In genomic region chr12:53048033-53048779, GRCh38 we compare ENCODE assay signal across 1 cellular context.
TF ChIP-seq lines count a peak whose summit lies in the region.

No MANE protein-coding gene starts in this region.

TF ChIP-seq in K562, 482 proteins besides CTCF, POLR2A, EP300 and RAD21:
- TF ChIP-seq ZC3H8 (IDR thresholded peaks at IDR 0.05): no peak
- TF ChIP-seq SIRT6 (IDR thresholded peaks at IDR 0.05; ENCODE audit: low read depth, low read length): no peak
- no peak; the same call in 1 of the 2 replicates for TF ChIP-seq ZBTB7A (IDR thresholded peaks at IDR 0.05; ENCODE audit: borderline replicate concordance, control insufficient read depth, low read depth, low read length)
- no peak for TF ChIP-seq YBX1 (IDR thresholded peaks at IDR 0.05)
- no peak for TF ChIP-seq ATF1 (CRISPR knock-in tag; IDR thresholded peaks at IDR 0.05)
- TF ChIP-seq ATF1 (tag; IDR thresholded peaks at IDR 0.05): no peak
- TF ChIP-seq, protein P1, sequence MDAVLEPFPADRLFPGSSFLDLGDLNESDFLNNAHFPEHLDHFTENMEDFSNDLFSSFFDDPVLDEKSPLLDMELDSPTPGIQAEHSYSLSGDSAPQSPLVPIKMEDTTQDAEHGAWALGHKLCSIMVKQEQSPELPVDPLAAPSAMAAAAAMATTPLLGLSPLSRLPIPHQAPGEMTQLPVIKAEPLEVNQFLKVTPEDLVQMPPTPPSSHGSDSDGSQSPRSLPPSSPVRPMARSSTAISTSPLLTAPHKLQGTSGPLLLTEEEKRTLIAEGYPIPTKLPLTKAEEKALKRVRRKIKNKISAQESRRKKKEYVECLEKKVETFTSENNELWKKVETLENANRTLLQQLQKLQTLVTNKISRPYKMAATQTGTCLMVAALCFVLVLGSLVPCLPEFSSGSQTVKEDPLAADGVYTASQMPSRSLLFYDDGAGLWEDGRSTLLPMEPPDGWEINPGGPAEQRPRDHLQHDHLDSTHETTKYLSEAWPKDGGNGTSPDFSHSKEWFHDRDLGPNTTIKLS (IDR thresholded peaks at IDR 0.05; ENCODE audit: borderline replicate concordance, low read depth): no peak
- no peak for TF ChIP-seq PHF8 (IDR thresholded peaks at IDR 0.05; ENCODE audit: borderline replicate concordance, low read length)
- TF ChIP-seq ZNF444 (CRISPR knock-in tag; IDR thresholded peaks at IDR 0.05): no peak
- TF ChIP-seq NUFIP1 (IDR thresholded peaks at IDR 0.05; ENCODE audit: partially characterized antibody): no peak
- no peak for TF ChIP-seq JUND (IDR thresholded peaks at IDR 0.05; ENCODE audit: borderline replicate concordance, low read depth, low read length)
- TF ChIP-seq JUND (tag; IDR thresholded peaks at IDR 0.05; ENCODE audit: borderline replicate concordance, low read depth, low read length): no peak
- TF ChIP-seq, protein P2, sequence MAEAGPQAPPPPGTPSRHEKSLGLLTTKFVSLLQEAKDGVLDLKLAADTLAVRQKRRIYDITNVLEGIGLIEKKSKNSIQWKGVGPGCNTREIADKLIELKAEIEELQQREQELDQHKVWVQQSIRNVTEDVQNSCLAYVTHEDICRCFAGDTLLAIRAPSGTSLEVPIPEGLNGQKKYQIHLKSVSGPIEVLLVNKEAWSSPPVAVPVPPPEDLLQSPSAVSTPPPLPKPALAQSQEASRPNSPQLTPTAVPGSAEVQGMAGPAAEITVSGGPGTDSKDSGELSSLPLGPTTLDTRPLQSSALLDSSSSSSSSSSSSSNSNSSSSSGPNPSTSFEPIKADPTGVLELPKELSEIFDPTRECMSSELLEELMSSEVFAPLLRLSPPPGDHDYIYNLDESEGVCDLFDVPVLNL (CRISPR knock-in tag; IDR thresholded peaks at IDR 0.05; ENCODE audit: low read depth): 0 out of 2 replicates have a peak, but pooled peaks have one; percentile 32
- TF ChIP-seq CUX1 (CRISPR knock-in tag; IDR thresholded peaks at IDR 0.05): no peak
- 0 out of 2 replicates have a peak, but pooled peaks have one; percentile 2 for TF ChIP-seq SRSF3 (IDR thresholded peaks at IDR 0.05; ENCODE audit: insufficient read depth, low read length)
- TF ChIP-seq, protein P3, sequence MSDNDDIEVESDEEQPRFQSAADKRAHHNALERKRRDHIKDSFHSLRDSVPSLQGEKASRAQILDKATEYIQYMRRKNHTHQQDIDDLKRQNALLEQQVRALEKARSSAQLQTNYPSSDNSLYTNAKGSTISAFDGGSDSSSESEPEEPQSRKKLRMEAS (CRISPR knock-in tag; IDR thresholded peaks at IDR 0.05): peak; percentile 12; the same call in 1 of the 2 replicates
- TF ChIP-seq HDAC6 (IDR thresholded peaks at IDR 0.05; ENCODE audit: low read depth, low read length): no peak
- TF ChIP-seq NFYB (IDR thresholded peaks at IDR 0.05; ENCODE audit: extremely low read depth, insufficient read length): no peak
- TF ChIP-seq USF1 (CRISPR knock-in tag; IDR thresholded peaks at IDR 0.05): peak; percentile 43; the same call in 1 of the 2 replicates
- no peak for TF ChIP-seq ZSCAN29 (IDR thresholded peaks at IDR 0.05)
- no peak for TF ChIP-seq DDX20 (tag; IDR thresholded peaks at IDR 0.05; ENCODE audit: low read depth)
- TF ChIP-seq CCAR2 (IDR thresholded peaks at IDR 0.05; ENCODE audit: low read depth, low read length): no peak
- no peak for TF ChIP-seq USF2 (CRISPR knock-in tag; IDR thresholded peaks at IDR 0.05)
- TF ChIP-seq, protein P4, sequence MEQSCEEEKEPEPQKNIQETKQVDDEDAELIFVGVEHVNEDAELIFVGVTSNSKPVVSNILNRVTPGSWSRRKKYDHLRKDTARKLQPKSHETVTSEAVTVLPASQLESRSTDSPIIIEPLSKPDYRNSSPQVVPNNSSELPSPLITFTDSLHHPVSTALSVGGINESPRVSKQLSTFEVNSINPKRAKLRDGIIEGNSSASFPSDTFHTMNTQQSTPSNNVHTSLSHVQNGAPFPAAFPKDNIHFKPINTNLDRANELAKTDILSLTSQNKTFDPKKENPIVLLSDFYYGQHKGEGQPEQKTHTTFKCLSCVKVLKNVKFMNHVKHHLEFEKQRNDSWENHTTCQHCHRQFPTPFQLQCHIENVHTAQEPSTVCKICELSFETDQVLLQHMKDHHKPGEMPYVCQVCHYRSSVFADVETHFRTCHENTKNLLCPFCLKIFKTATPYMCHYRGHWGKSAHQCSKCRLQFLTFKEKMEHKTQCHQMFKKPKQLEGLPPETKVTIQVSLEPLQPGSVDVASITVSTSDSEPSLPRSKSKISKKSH (CRISPR knock-in tag; IDR thresholded peaks at IDR 0.05): no peak
- no peak for TF ChIP-seq HOMEZ (CRISPR knock-in tag; IDR thresholded peaks at IDR 0.05)
- no peak for TF ChIP-seq ZKSCAN3 (CRISPR knock-in tag; IDR thresholded peaks at IDR 0.05)
- no peak for TF ChIP-seq FUS (optimal IDR thresholded peaks at IDR 0.05; ENCODE audit: low read depth, low read length)
- TF ChIP-seq BMI1 (IDR thresholded peaks at IDR 0.05; ENCODE audit: low read length): no peak
- no peak for TF ChIP-seq CEBPB (tag; IDR thresholded peaks at IDR 0.05)
- no peak for TF ChIP-seq RFX7 (CRISPR knock-in tag; IDR thresholded peaks at IDR 0.05)
- TF ChIP-seq PRDM10 (IDR thresholded peaks at IDR 0.05; ENCODE audit: partially characterized antibody): peak; percentile 62
